11 cellular contexts compared by ENCODE assay signal in genomic region chr1:64624446-64624766, GRCh38.
A peak's percentile ranks its signal among the peaks of the same experiment; 100 is the strongest.
DNase-seq lines count a peak whose midpoint lies in the region; ATAC-seq and TF ChIP-seq lines count a peak whose summit lies in the region.
"Had no signal": no experiment of that assay in that cellular context is flagged by ENCODE, and none has a peak within 500 bp of the region (broad histone marks: within the 10 kb centered on the region; RNA-seq: fewer than 3 reads in every experiment).

No MANE protein-coding gene starts in this region.

- H3K4me1 ChIP-seq in vagina, result peaks cover 24% of the 10 kb centered on the region

- peaks cover 19% of the 10 kb centered on the region for H3K4me1 Mint-ChIP-seq in mesothelial cell of epicardium

- TF ChIP-seq CTCF in mesothelial cell of epicardium (IDR thresholded peaks at IDR 0.05; ENCODE audit: unreplicated experiment), result no peak
- TF ChIP-seq CTCF in vagina (IDR thresholded peaks at IDR 0.05), result no peak

- H3K9me3 Mint-ChIP-seq in mesothelial cell of epicardium, result no peaks in the 10 kb centered on the region

- peak overlapping the region; percentile 47 for H3K27ac Mint-ChIP-seq in mesothelial cell of epicardium

- intact Hi-C loops in vagina (cut with DNase I), result no loop called here

- H3K27me3 ChIP-seq in vagina, result no peaks in the 10 kb centered on the region

- no peaks in the 10 kb centered on the region for H3K36me3 ChIP-seq in vagina

- H3K36me3 Mint-ChIP-seq in mesothelial cell of epicardium, result peaks cover 6% of the 10 kb centered on the region

- H3K27ac ChIP-seq in vagina, result no peak overlapping the region

- DNase-seq in DMS 273 treated with DMSO at 0.1 percent for 48 hours (lab: John Stamatoyannopoulos, UW), result peak; percentile 6
- DNase-seq in LHCN-M2 (ENCODE audit: low read depth), result peak; percentile 50
- DNase-seq in astrocyte of the hippocampus (ENCODE audit: low read depth, low spot score), result peak; percentile 71
- no peak for DNase-seq in mesothelial cell of epicardium (ENCODE audit: low spot score in 2 of 2, unreplicated experiment in 2 of 2)
- DNase-seq in NK-92 (lab: John Stamatoyannopoulos, UW; ENCODE audit: unreplicated experiment), result no peak
- DNase-seq in vagina (ENCODE audit: extremely low spot score in 2 of 2), result no peak
- no peak for DNase-seq in cerebellar cortex (ENCODE audit: low spot score)
- DNase-seq: activated gamma-delta T cell, erythroblast, T-helper 1 cell had no signal

- ATAC-seq in GM18511 (IDR thresholded peaks at IDR 0.05; ENCODE audit: unreplicated experiment), result no peak

- TF ChIP-seq POLR2A in vagina (IDR thresholded peaks at IDR 0.05), result no peak

- no peaks in the 10 kb centered on the region for H3K27me3 Mint-ChIP-seq in mesothelial cell of epicardium (ENCODE audit: low read depth)

- no peaks in the 10 kb centered on the region for H3K9me3 ChIP-seq in vagina

- no peak overlapping the region for H3K4me3 Mint-ChIP-seq in mesothelial cell of epicardium

- no peak overlapping the region for H3K4me3 ChIP-seq in vagina

Comparison
In these comparisons a context has a peak if more than half of its experiments do, and no peak if none do; other contexts are left out.
1. DNase-seq: peak in DMS 273 treated with DMSO at 0.1 percent for 48 hours (single experiment), LHCN-M2 (single experiment) and astrocyte of the hippocampus (single experiment); none in mesothelial cell of epicardium (0 of 2), NK-92 (single experiment), vagina (0 of 2) and cerebellar cortex (single experiment).